In genomic region chr2:84631985-84632384, GRCh38 we compare ENCODE assay signal across 1 cellular context.
A peak's percentile ranks its signal among the peaks of the same experiment; 100 is the strongest.
TF ChIP-seq lines count a peak whose summit lies in the region.

No MANE protein-coding gene starts in this region.

TF ChIP-seq in liver, 16 proteins besides CTCF, POLR2A, EP300 and RAD21 (continued from another document):
- peak; percentile 57 for TF ChIP-seq ZBTB33 (IDR thresholded peaks at IDR 0.05)
- no peak for TF ChIP-seq TAF1 (conservative IDR thresholded peaks at IDR 0.05)
- TF ChIP-seq RXRA (IDR thresholded peaks at IDR 0.05), result peak; percentile 96 to 99
